ENCODE assay signal across 8 cellular contexts in genomic region chr11:1763796-1764661, GRCh38. TPM values are rescaled to one million over a fixed set of nuclear protein-coding genes. Genes with fewer than 3 reads are reported as not detected.
DNase-seq lines count a peak whose midpoint lies in the region; ATAC-seq and TF ChIP-seq lines count a peak whose summit lies in the region.

Gene CTSD, minus strand, starts transcription at chr11:1763927. Its CDS starts 68 bp downstream, at chr11:1763859.

- H3K27me3 ChIP-seq in GM23338 (ENCODE audit: insufficient read depth) = no peaks in the 10 kb centered on the region
- H3K27me3 ChIP-seq in MG63 = no peaks in the 10 kb centered on the region
- no peaks in the 10 kb centered on the region for H3K27me3 ChIP-seq in adrenal gland
- no peaks in the 10 kb centered on the region for H3K27me3 ChIP-seq in left ventricle myocardium inferior (ENCODE audit: low read depth)
- no peaks in the 10 kb centered on the region for H3K27me3 ChIP-seq in psoas muscle (ENCODE audit: insufficient read depth in 3 of 3, low read length in 2 of 3)

- H3K4me1 ChIP-seq in GM23338 (ENCODE audit: insufficient read depth) = no peaks in the 10 kb centered on the region; the same call in 1 of the 2 replicates
- peaks cover 36 to 42% of the 10 kb centered on the region in 2 donors for H3K4me1 ChIP-seq in adrenal gland (replicated peaks in 1 of 2)
- H3K4me1 ChIP-seq in left ventricle myocardium inferior = peaks cover 55% of the 10 kb centered on the region
- H3K4me1 ChIP-seq in psoas muscle = peaks cover 40% of the 10 kb centered on the region

- TF ChIP-seq CTCF in GM23338 (conservative IDR thresholded peaks at IDR 0.05; ENCODE audit: low read depth in 2 of 2) (no peak), adrenal gland (IDR thresholded peaks at IDR 0.05) (no peak), left ventricle myocardium inferior (IDR thresholded peaks at IDR 0.05; ENCODE audit: borderline replicate concordance) (no peak), psoas muscle (IDR thresholded peaks at IDR 0.05) (peak; percentile 7)

- ATAC-seq in GM23338 = peak; percentile 65
- peak; percentile 70 to 76 (median 72) for ATAC-seq in psoas muscle

- no peaks in the 10 kb centered on the region for H3K9me2 ChIP-seq in GM23338 (ENCODE audit: insufficient read depth)

- H3K36me3 Mint-ChIP-seq in GM23338 (ENCODE audit: low read depth) = no peaks in the 10 kb centered on the region

- H3K4me1 Mint-ChIP-seq in GM23338 = no peaks in the 10 kb centered on the region; the same call in 2 of the 3 replicates

- H3K27ac ChIP-seq in GM23338 (ENCODE audit: low read depth) = no peak within 1 kb of the TSS
- H3K27ac ChIP-seq in adrenal gland = peak within 1 kb of the TSS; percentile 83 to 100 (median 96)
- peak within 1 kb of the TSS; percentile 98 for H3K27ac ChIP-seq in left ventricle myocardium inferior (replicated peaks)
- H3K27ac ChIP-seq in psoas muscle = peak within 1 kb of the TSS; percentile 98

- no peaks in the 10 kb centered on the region for H3F3A ChIP-seq in GM23338 (replicated peaks; ENCODE audit: low read depth)

- no peaks in the 10 kb centered on the region for H3K9me3 Mint-ChIP-seq in GM23338

- H3K27me3 Mint-ChIP-seq in GM23338 (ENCODE audit: insufficient read depth, low read depth, poor library complexity) = peaks cover 12% of the 10 kb centered on the region

- intact Hi-C loops in T-helper 1 cell treated with Interleukin-12 subunit alpha and Interleukin-12 subunit beta and Interleukin-4 antibody, amounts not matched to agents 30 ng/mL and 1 ng/mL, for 36 hours (cut with micrococcal nuclease) = loop anchor here (1.0 to 5.0 kb wide), 3 partner anchors 8 to 638 kb away; partner anchors contain the start of gene TSSC4
- intact Hi-C loops in adrenal gland (cut with DNase I) = no loop called here
- intact Hi-C loops in left ventricle myocardium inferior (cut with micrococcal nuclease) = no loop called here
- intact Hi-C loops in psoas muscle (cut with DNase I) = no loop called here

- H3K4me3 Mint-ChIP-seq in GM23338 = peak within 1 kb of the TSS; percentile 91

- peaks cover 5% of the 10 kb centered on the region for H3K79me2 ChIP-seq in GM23338 (replicated peaks; ENCODE audit: insufficient read depth)

- H2AFZ ChIP-seq in GM23338 = peak within 1 kb of the TSS; percentile 96

- peak within 1 kb of the TSS; percentile 92 for H3K27ac Mint-ChIP-seq in GM23338

- DNase-seq in GF-D8 (lab: John Stamatoyannopoulos, UW) = peak; percentile 2
- peak; percentile 91 for DNase-seq in GM23338 (ENCODE audit: low spot score)
- peak; percentile 81 for DNase-seq in MG63
- peak; percentile 89 to 96 (median 94) for DNase-seq in adrenal gland
- peak; percentile 93 for DNase-seq in left ventricle myocardium inferior
- DNase-seq in psoas muscle = peak; percentile 92 to 96
- peak; percentile 92 for DNase-seq in ureter (ENCODE audit: low spot score)

- H3K4me2 ChIP-seq in GM23338 = peak within 1 kb of the TSS; percentile 90

- no peaks in the 10 kb centered on the region for H4K20me1 ChIP-seq in GM23338 (replicated peaks; ENCODE audit: insufficient read depth)

- WGBS in adrenal gland, 4 donors = 3 to 9% (median 5%) methylated on average over 7 to 85 of the region's 85 CpGs
- 2 to 3% (median 2%) methylated on average over 33 to 85 of the region's 85 CpGs for WGBS in psoas muscle, 3 donors

- H3K36me3 ChIP-seq in GM23338 (ENCODE audit: insufficient read depth) (no peaks in the 10 kb centered on the region), MG63 (peaks cover 13% of the 10 kb centered on the region), adrenal gland (replicated peaks in 1 of 2) (peaks cover 0 to 14% of the 10 kb centered on the region in 2 donors), left ventricle myocardium inferior (peaks cover 23% of the 10 kb centered on the region), psoas muscle (ENCODE audit: insufficient read depth in 1 of 2, low read depth in 1 of 2) (peaks cover 0 to 6% of the 10 kb centered on the region in 2 donors)

- no peaks in the 10 kb centered on the region for H3K9me3 ChIP-seq in MG63
- H3K9me3 ChIP-seq in adrenal gland (replicated peaks in 1 of 3) = no peaks in the 10 kb centered on the region
- H3K9me3 ChIP-seq in left ventricle myocardium inferior (replicated peaks) = no peaks in the 10 kb centered on the region
- H3K9me3 ChIP-seq in psoas muscle = no peaks in the 10 kb centered on the region

- peak in 1 of 2 donors; percentile 89 for TF ChIP-seq POLR2A in adrenal gland (IDR thresholded peaks at IDR 0.05)

- H3K4me3 ChIP-seq in GM23338 (peak within 1 kb of the TSS; percentile 86), MG63 (peak within 1 kb of the TSS; percentile 97), adrenal gland (peak within 1 kb of the TSS; percentile 26 to 95 (median 60)), left ventricle myocardium inferior (peak within 1 kb of the TSS; percentile 99), psoas muscle (peak within 1 kb of the TSS; percentile 100)

TF ChIP-seq in GM23338, 12 proteins besides CTCF, POLR2A, EP300 and RAD21:
- TF ChIP-seq CREB1 (CRISPR knock-in tag; IDR thresholded peaks at IDR 0.05; ENCODE audit: low read depth) (peak; percentile 81), POLR2AphosphoS5 (IDR thresholded peaks at IDR 0.05; ENCODE audit: low read depth) (peak; percentile 49; the same call in 1 of the 2 replicates)
- TF ChIP-seq, protein P1, sequence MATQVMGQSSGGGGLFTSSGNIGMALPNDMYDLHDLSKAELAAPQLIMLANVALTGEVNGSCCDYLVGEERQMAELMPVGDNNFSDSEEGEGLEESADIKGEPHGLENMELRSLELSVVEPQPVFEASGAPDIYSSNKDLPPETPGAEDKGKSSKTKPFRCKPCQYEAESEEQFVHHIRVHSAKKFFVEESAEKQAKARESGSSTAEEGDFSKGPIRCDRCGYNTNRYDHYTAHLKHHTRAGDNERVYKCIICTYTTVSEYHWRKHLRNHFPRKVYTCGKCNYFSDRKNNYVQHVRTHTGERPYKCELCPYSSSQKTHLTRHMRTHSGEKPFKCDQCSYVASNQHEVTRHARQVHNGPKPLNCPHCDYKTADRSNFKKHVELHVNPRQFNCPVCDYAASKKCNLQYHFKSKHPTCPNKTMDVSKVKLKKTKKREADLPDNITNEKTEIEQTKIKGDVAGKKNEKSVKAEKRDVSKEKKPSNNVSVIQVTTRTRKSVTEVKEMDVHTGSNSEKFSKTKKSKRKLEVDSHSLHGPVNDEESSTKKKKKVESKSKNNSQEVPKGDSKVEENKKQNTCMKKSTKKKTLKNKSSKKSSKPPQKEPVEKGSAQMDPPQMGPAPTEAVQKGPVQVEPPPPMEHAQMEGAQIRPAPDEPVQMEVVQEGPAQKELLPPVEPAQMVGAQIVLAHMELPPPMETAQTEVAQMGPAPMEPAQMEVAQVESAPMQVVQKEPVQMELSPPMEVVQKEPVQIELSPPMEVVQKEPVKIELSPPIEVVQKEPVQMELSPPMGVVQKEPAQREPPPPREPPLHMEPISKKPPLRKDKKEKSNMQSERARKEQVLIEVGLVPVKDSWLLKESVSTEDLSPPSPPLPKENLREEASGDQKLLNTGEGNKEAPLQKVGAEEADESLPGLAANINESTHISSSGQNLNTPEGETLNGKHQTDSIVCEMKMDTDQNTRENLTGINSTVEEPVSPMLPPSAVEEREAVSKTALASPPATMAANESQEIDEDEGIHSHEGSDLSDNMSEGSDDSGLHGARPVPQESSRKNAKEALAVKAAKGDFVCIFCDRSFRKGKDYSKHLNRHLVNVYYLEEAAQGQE (IDR thresholded peaks at IDR 0.05; ENCODE audit: unreplicated experiment) = no peak

RNA-seq across cellular contexts. Expression of gene CTSD, which starts in this region (rescaled TPM):
- 198 and 251 TPM in 2 replicates for total RNA-seq in GM23338 (2014; rRNA removed; shearing (Covaris generic))
- polyA plus RNA-seq in GM23338 (2016; fragmentation: Nextera tagmentation; extraction: Ambion mirVana) = 67.1 and 73.6 TPM in 2 replicates
- 201 and 234 TPM in 2 replicates for total RNA-seq in MG63 (2014; rRNA removed; shearing (Covaris generic); ENCODE audit: low replicate concordance)
- total RNA-seq in T-helper 1 cell treated with Interleukin-12 subunit alpha and Interleukin-12 subunit beta and Interleukin-4 antibody, amounts not matched to agents 30 ng/mL and 1 ng/mL, for 36 hours = 209 and 218 TPM in 2 replicates
- total RNA-seq in adrenal gland = 1,000 to 10,000 TPM; 1,712 to 4,168 (median 2,244) TPM
- 1,000 to 10,000 TPM in 2 of 3 donors, 100 to 1,000 TPM in 1; 641 to 1,561 (median 1,335) TPM for polyA plus RNA-seq in adrenal gland
- 831 TPM for total RNA-seq in left ventricle myocardium inferior
- total RNA-seq in psoas muscle = 100 to 1,000 TPM; 343 to 950 (median 608) TPM
- polyA plus RNA-seq in psoas muscle = 1,000 to 10,000 TPM in 2 of 3 donors, 100 to 1,000 TPM in 1; 674 to 1,317 (median 1,217) TPM
- total RNA-seq in ureter = 1,385 TPM

Comparison
In these comparisons a context has a peak if more than half of its experiments do, and no peak if none do; other contexts are left out.
1. DNase-seq: peak in every context shown above with its lines; median percentile 94 in adrenal gland; 94 in psoas muscle; 93 in left ventricle myocardium inferior; 92 in ureter; 91 in GM23338; 81 in MG63; 2 in GF-D8.